ENCODE assay signal across 27 cellular contexts in genomic region chr17:57160624-57161023, GRCh38.
DNase-seq lines count a peak whose midpoint lies in the region; ATAC-seq, FAIRE-seq and TF ChIP-seq lines count a peak whose summit lies in the region.
"Had no signal": no experiment of that assay in that cellular context is flagged by ENCODE, and none has a peak within 500 bp of the region (broad histone marks: within the 10 kb centered on the region; RNA-seq: fewer than 3 reads in every experiment).

No MANE protein-coding gene starts in this region.

- in situ Hi-C loops in HepG2 (cut with HindIII; ENCODE audit: extremely low pct_ligation_motif_present, low pct_unique_long_range_greater_than_20kb), result no loop called here

- H3K56ac ChIP-seq in H1 (replicated peaks; ENCODE audit: insufficient read length, low read depth, low read length), result no peak overlapping the region

- no peaks in the 10 kb centered on the region for H3K36me3 ChIP-seq in HepG2 (replicated peaks in 1 of 2; ENCODE audit: control insufficient read depth in 1 of 2, insufficient read depth in 2 of 2, low read length in 2 of 2)
- H3K36me3 ChIP-seq in right lobe of liver, result no peaks in the 10 kb centered on the region
- no peaks in the 10 kb centered on the region for H3K36me3 ChIP-seq in astrocyte (ENCODE audit: insufficient read depth, low read length)
- H3K36me3 ChIP-seq in H1 (ENCODE audit: control insufficient read depth in 2 of 4, insufficient read depth in 4 of 4, low read length in 3 of 4), result no peaks in the 10 kb centered on the region
- H3K36me3 ChIP-seq: BE2C, BLaER1 had no signal

- H3K4me2 ChIP-seq in HepG2 (ENCODE audit: low read depth, low read length), result no peak overlapping the region
- H3K4me2 ChIP-seq in astrocyte (ENCODE audit: low read length), result no peak overlapping the region
- H3K4me2 ChIP-seq in H1 (ENCODE audit: insufficient read depth in 1 of 2, low read depth in 2 of 2, low read length in 2 of 2), result no peak overlapping the region
- H3K4me2 ChIP-seq: BLaER1 had no signal

- no peak overlapping the region for H2BK5ac ChIP-seq in H1 (ENCODE audit: low read depth, low read length)

- H3K4me3 Mint-ChIP-seq in astrocyte (ENCODE audit: unreplicated experiment), result no peak overlapping the region
- no peak overlapping the region for H3K4me3 Mint-ChIP-seq in activated naive CD8-positive, alpha-beta T cell treated with anti-CD3 and anti-CD28 coated beads for 36 hours
- H3K4me3 Mint-ChIP-seq: CD14-positive monocyte; CD4-positive, alpha-beta memory T cell; CD4-positive, CD25-positive, alpha-beta regulatory T cell; CD8-positive, alpha-beta memory T cell had no signal

- H2BK15ac ChIP-seq in H1 (ENCODE audit: low read length), result no peak overlapping the region

- H3K18ac ChIP-seq in H1 (ENCODE audit: extremely low read depth, low read length), result no peak overlapping the region

- H3K27me3 Mint-ChIP-seq in astrocyte (ENCODE audit: low read depth, unreplicated experiment), result peaks cover 3% of the 10 kb centered on the region
- peaks cover 4% of the 10 kb centered on the region for H3K27me3 Mint-ChIP-seq in activated naive CD8-positive, alpha-beta T cell treated with anti-CD3 and anti-CD28 coated beads for 36 hours

- H3K23ac ChIP-seq in H1 (ENCODE audit: insufficient read length), result no peak overlapping the region

- H3K4me3 ChIP-seq in HepG2 (replicated peaks in 1 of 3; ENCODE audit: insufficient read depth in 1 of 3, low read depth in 2 of 3, low read length in 3 of 3) (no peak overlapping the region), right lobe of liver (no peak overlapping the region), astrocyte (ENCODE audit: insufficient read depth, low read depth, low read length) (no peak overlapping the region), H1 (ENCODE audit: extremely low read depth in 1 of 4, insufficient read depth in 2 of 4, low read depth in 3 of 4, low read length in 4 of 4) (no peak overlapping the region)
- H3K4me3 ChIP-seq: BLaER1, GM12878 had no signal

- H3K14ac ChIP-seq in H1 (ENCODE audit: insufficient read length), result no peak overlapping the region

- H3K79me1 ChIP-seq in H1 (ENCODE audit: low read depth, low read length), result no peaks in the 10 kb centered on the region

- H2AFZ ChIP-seq in HepG2 (ENCODE audit: low read length) (no peak overlapping the region), astrocyte (ENCODE audit: low read depth, low read length) (no peak overlapping the region), H1 (ENCODE audit: low read length) (no peak overlapping the region)

- intact Hi-C loops in HepG2 (cut with micrococcal nuclease; ENCODE audit: unreplicated experiment), result no loop called here
- intact Hi-C loops in right lobe of liver (cut with DNase I), result no loop called here

- no peaks in the 10 kb centered on the region for H3K4me1 ChIP-seq in HepG2 (ENCODE audit: insufficient read depth, low read length)
- no peaks in the 10 kb centered on the region for H3K4me1 ChIP-seq in right lobe of liver
- H3K4me1 ChIP-seq in astrocyte (ENCODE audit: insufficient read depth, low read length), result peaks cover 11% of the 10 kb centered on the region
- H3K4me1 ChIP-seq in H1 (replicated peaks in 1 of 4; ENCODE audit: control insufficient read depth in 3 of 4, insufficient read depth in 4 of 4, low read length in 3 of 4), result 0 out of 7 replicates have a peak, but pooled peaks cover 0 to 3% (median 0%) of the 10 kb centered on the region in 4 experiments
- H3K4me1 ChIP-seq: BE2C had no signal

- no peak for FAIRE-seq in HepG2 (lab: Jason Lieb, UNC)
- no peak for FAIRE-seq in astrocyte (lab: Jason Lieb, UNC)
- no peak for FAIRE-seq in H1 (lab: Jason Lieb, UNC)
- FAIRE-seq: GM12878, GM12892, GM18507, GM19239 had no signal

- H2AK5ac ChIP-seq in H1 (ENCODE audit: low read depth, low read length), result no peak overlapping the region

- CTCF ChIA-PET in HepG2 (lab: Yijun Ruan, JAX; ENCODE audit: low intra/inter-chr PET ratio, low total read pairs) (no interaction called here), H1 (lab: Charles Lee; ENCODE audit: partially characterized antibody) (interaction anchor here (0.8 to 1.6 kb wide), 2 partner anchors 9 to 21 kb away, joined by 3 to 4 read pairs; no protein-coding TSS in a partner anchor)

- no peak overlapping the region for H2BK12ac ChIP-seq in H1 (ENCODE audit: low read depth, low read length)

- ATAC-seq in HepG2, result no peak
- ATAC-seq in right lobe of liver, result no peak
- no peak for ATAC-seq in GM21576 (IDR thresholded peaks at IDR 0.05; ENCODE audit: unreplicated experiment)
- ATAC-seq: GM12878 had no signal

- POLR2A ChIA-PET in HepG2 (lab: Yijun Ruan, JAX), result no interaction called here
- POLR2A ChIA-PET in H1 (lab: Charles Lee; ENCODE audit: partially characterized antibody), result no interaction called here

- 65% methylated on average over 3 of the region's 3 CpGs for WGBS in HepG2 (ENCODE audit: low lambda C conversion rate)
- 79% methylated on average over 3 of the region's 3 CpGs for WGBS in right lobe of liver (ENCODE audit: insufficient coverage, low coverage, low lambda C conversion rate, missing lambda C conversion rate)
- WGBS in H1 (ENCODE audit: extremely low coverage in 1 of 2, insufficient coverage in 1 of 2, insufficient read length in 1 of 2, insufficient replicate concordance in 2 of 2, low coverage in 1 of 2, low lambda C conversion rate in 2 of 2, missing lambda C conversion rate in 1 of 2), 2 experiments, result 93% methylated on average over 3 of the region's 3 CpGs; no CpG with 5 or more reads in 1 of the 2 experiments

- H4K5ac ChIP-seq in H1 (ENCODE audit: insufficient read length, low read depth, low read length), result no peak overlapping the region

- no peak for TF ChIP-seq RAD21 in HepG2 (CRISPR knock-in tag; IDR thresholded peaks at IDR 0.05)
- TF ChIP-seq RAD21 in H1 (IDR thresholded peaks at IDR 0.05 in 1 of 2, conservative IDR thresholded peaks at IDR 0.05 in 1 of 2; ENCODE audit: low read depth in 2 of 2, low read length in 2 of 2), result no peak

- DNase-seq in HepG2 (ENCODE audit: low spot score) (no peak), right lobe of liver (no peak), astrocyte (ENCODE audit: low read depth) (no peak), H1 (ENCODE audit: low read depth in 1 of 2, low spot score in 2 of 2) (no peak)
- DNase-seq in activated naive CD8-positive, alpha-beta T cell treated with anti-CD3 and anti-CD28 coated beads for 36 hours, result no peak
- DNase-seq: ACHN; BE2C; C1 segment of cervical spinal cord; CD4-positive, alpha-beta memory T cell; CD4-positive, CD25-positive, alpha-beta regulatory T cell; CD8-positive, alpha-beta memory T cell; COR-L47; DMS 273 treated with DMSO at 0.1 percent for 48 hours; DMS153; DMS53; DMS79; DND-41; EL; GDM1 had no signal

- no peak overlapping the region for H3K27ac ChIP-seq in HepG2 (ENCODE audit: extremely low read length, insufficient read depth, low read length)
- H3K27ac ChIP-seq in right lobe of liver, result no peak overlapping the region
- H3K27ac ChIP-seq in astrocyte (ENCODE audit: low read depth, low read length), result no peak overlapping the region
- no peak overlapping the region for H3K27ac ChIP-seq in H1 (ENCODE audit: low read depth, low read length)
- H3K27ac ChIP-seq: 22Rv1, BLaER1 had no signal

- H3K79me2 ChIP-seq in HepG2 (ENCODE audit: insufficient read depth, low read length) (no peaks in the 10 kb centered on the region), astrocyte (ENCODE audit: insufficient read depth, low read length) (no peaks in the 10 kb centered on the region), H1 (ENCODE audit: control insufficient read depth in 1 of 2, insufficient read depth in 2 of 2, low read length in 2 of 2) (no peaks in the 10 kb centered on the region)

- H3K4me1 Mint-ChIP-seq in astrocyte (ENCODE audit: low read depth, unreplicated experiment), result peaks cover 17% of the 10 kb centered on the region
- H3K4me1 Mint-ChIP-seq in activated naive CD8-positive, alpha-beta T cell treated with anti-CD3 and anti-CD28 coated beads for 36 hours, result no peaks in the 10 kb centered on the region
- H3K4me1 Mint-ChIP-seq: CD4-positive, alpha-beta memory T cell; CD4-positive, CD25-positive, alpha-beta regulatory T cell; CD8-positive, alpha-beta memory T cell had no signal

- H3K23me2 ChIP-seq in H1 (ENCODE audit: low read depth, low read length), result no peaks in the 10 kb centered on the region

- no peaks in the 10 kb centered on the region for H4K20me1 ChIP-seq in HepG2 (ENCODE audit: insufficient read depth, low read length)
- no peaks in the 10 kb centered on the region for H4K20me1 ChIP-seq in astrocyte (ENCODE audit: insufficient read depth, low read length)
- H4K20me1 ChIP-seq in H1 (replicated peaks in 1 of 2; ENCODE audit: control insufficient read depth in 1 of 2, insufficient read depth in 2 of 2, low read length in 2 of 2), result no peaks in the 10 kb centered on the region
- H4K20me1 ChIP-seq: BLaER1 had no signal

- no peak overlapping the region for H4K8ac ChIP-seq in H1 (ENCODE audit: extremely low read depth, insufficient read depth, low read length)

- TF ChIP-seq POLR2A in HepG2 (IDR thresholded peaks at IDR 0.05; ENCODE audit: insufficient read depth in 1 of 2, low read depth in 2 of 2, low read length in 2 of 2), result no peak
- no peak for TF ChIP-seq POLR2A in right lobe of liver (IDR thresholded peaks at IDR 0.05)
- no peak for TF ChIP-seq POLR2A in H1 (IDR thresholded peaks at IDR 0.05; ENCODE audit: control extremely low read depth in 1 of 2, low read depth in 2 of 2, low read length in 2 of 2)

- TF ChIP-seq CTCF in HepG2 (CRISPR knock-in tag; IDR thresholded peaks at IDR 0.05) (no peak), right lobe of liver (IDR thresholded peaks at IDR 0.05) (no peak), astrocyte (IDR thresholded peaks at IDR 0.05; ENCODE audit: insufficient read depth, low read depth, low read length) (no peak), H1 (IDR thresholded peaks at IDR 0.05; ENCODE audit: control extremely low read depth in 1 of 3, insufficient read depth in 1 of 3, low read depth in 1 of 3, low read length in 3 of 3) (no peak)

- H3K27ac Mint-ChIP-seq in astrocyte (ENCODE audit: unreplicated experiment), result peak overlapping the region; percentile 3
- no peak overlapping the region for H3K27ac Mint-ChIP-seq in activated naive CD8-positive, alpha-beta T cell treated with anti-CD3 and anti-CD28 coated beads for 36 hours
- H3K27ac Mint-ChIP-seq: CD14-positive monocyte; CD4-positive, alpha-beta memory T cell had no signal

- H3K9me3 Mint-ChIP-seq in astrocyte (ENCODE audit: unreplicated experiment), result peaks cover 9% of the 10 kb centered on the region
- H3K9me3 Mint-ChIP-seq in activated naive CD8-positive, alpha-beta T cell treated with anti-CD3 and anti-CD28 coated beads for 36 hours, result peaks cover 4% of the 10 kb centered on the region

- H3K27me3 ChIP-seq in HepG2 (ENCODE audit: control insufficient read depth in 1 of 2, insufficient read depth in 2 of 2, low read length in 2 of 2) (no peaks in the 10 kb centered on the region), right lobe of liver (no peaks in the 10 kb centered on the region), astrocyte (ENCODE audit: insufficient read depth, low read length) (no peaks in the 10 kb centered on the region), H1 (replicated peaks in 1 of 4; ENCODE audit: control insufficient read depth in 3 of 4, extremely low read depth in 1 of 4, insufficient read depth in 3 of 4, low read length in 3 of 4) (no peaks in the 10 kb centered on the region)
- H3K27me3 ChIP-seq: BE2C, BLaER1 had no signal

- H2BK120ac ChIP-seq in H1 (replicated peaks; ENCODE audit: low read depth, low read length), result no peak overlapping the region

- BruUV-seq in HepG2 (replicated peaks; lab: Mats Ljungman, UMichigan), result no TSS peak

- H3K9ac ChIP-seq in HepG2 (ENCODE audit: insufficient read depth, low read depth, low read length) (no peak overlapping the region), astrocyte (ENCODE audit: low read length) (no peak overlapping the region), H1 (replicated peaks in 1 of 4; ENCODE audit: extremely low read depth in 1 of 4, low read depth in 3 of 4, low read length in 3 of 4) (no peak overlapping the region)
- H3K9ac ChIP-seq: BLaER1 had no signal

- H3K9me3 ChIP-seq in HepG2 (ENCODE audit: low read length), result no peaks in the 10 kb centered on the region
- H3K9me3 ChIP-seq in right lobe of liver, result no peaks in the 10 kb centered on the region
- no peaks in the 10 kb centered on the region for H3K9me3 ChIP-seq in astrocyte (ENCODE audit: insufficient read depth, low read depth, low read length)
- H3K9me3 ChIP-seq in H1 (ENCODE audit: insufficient read depth in 2 of 2, low read depth in 1 of 2, low read length in 1 of 2), result no peaks in the 10 kb centered on the region
- H3K9me3 ChIP-seq: BE2C had no signal

- H2BK20ac ChIP-seq in H1 (ENCODE audit: low read length), result no peak overlapping the region

- H3K4ac ChIP-seq in H1 (replicated peaks; ENCODE audit: insufficient read length, low read depth, low read length), result no peak overlapping the region

- H3K36me3 Mint-ChIP-seq in astrocyte (ENCODE audit: low read depth, unreplicated experiment), result no peaks in the 10 kb centered on the region
- H3K36me3 Mint-ChIP-seq in activated naive CD8-positive, alpha-beta T cell treated with anti-CD3 and anti-CD28 coated beads for 36 hours, result peaks cover 1% of the 10 kb centered on the region
- H3K36me3 Mint-ChIP-seq: CD14-positive monocyte; CD4-positive, alpha-beta memory T cell; CD4-positive, CD25-positive, alpha-beta regulatory T cell; CD8-positive, alpha-beta memory T cell had no signal

- no peak overlapping the region for H4K91ac ChIP-seq in H1 (replicated peaks; ENCODE audit: insufficient read length, low read length)

- TF ChIP-seq EP300 in HepG2 (IDR thresholded peaks at IDR 0.05; ENCODE audit: low read depth in 2 of 2, low read length in 2 of 2), result no peak
- no peak for TF ChIP-seq EP300 in HepG2 (CRISPR knock-in tag; IDR thresholded peaks at IDR 0.05; ENCODE audit: borderline replicate concordance)
- TF ChIP-seq EP300 in H1 (IDR thresholded peaks at IDR 0.05; ENCODE audit: borderline replicate concordance in 1 of 2, low read depth in 2 of 2, low read length in 2 of 2), result no peak

Comparison
In these comparisons a context has a peak if more than half of its experiments do, and no peak if none do; other contexts are left out.
1. Of the 41 proteins assayed by ChIP-seq in both HepG2 and H1: peak only in HepG2: MAFK; only in H1: none; in both: none; in neither: 40.